ENCODE assay signal across 17 cellular contexts in the genomic region with DNA sequence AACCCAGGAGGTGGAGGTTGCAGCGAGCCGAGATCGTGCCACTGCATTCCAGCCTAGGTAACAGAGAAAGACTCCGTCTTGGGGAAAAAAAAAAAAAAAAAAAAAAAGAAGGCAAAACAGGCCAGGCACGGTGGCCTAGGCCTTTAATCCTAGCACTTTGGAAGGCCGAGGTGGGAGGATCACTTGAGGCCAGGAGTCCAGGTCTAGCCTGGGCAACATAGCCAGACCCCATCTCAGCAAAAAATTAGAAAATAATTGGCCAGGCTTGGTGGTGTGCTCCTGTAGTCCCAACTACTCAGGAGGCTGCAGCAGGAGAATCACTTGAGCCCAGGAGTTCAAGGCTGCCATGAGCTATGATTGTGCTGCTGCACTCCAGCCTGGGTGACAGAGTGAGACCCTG. TPM values are rescaled to one million over a fixed set of nuclear protein-coding genes. Genes with fewer than 3 reads are reported as not detected.
DNase-seq lines count a peak whose midpoint lies in the region; ATAC-seq, FAIRE-seq and TF ChIP-seq lines count a peak whose summit lies in the region.
"Had no signal": no experiment of that assay in that cellular context is flagged by ENCODE, and none has a peak within 500 bp of the region (broad histone marks: within the 10 kb centered on the region; RNA-seq: fewer than 3 reads in every experiment).

No MANE protein-coding gene starts in this region.

- no peak overlapping the region for H3K4me3 ChIP-seq in HEK293 (ENCODE audit: low read depth, low read length)
- no peak overlapping the region for H3K4me3 ChIP-seq in WERI-Rb-1 (ENCODE audit: low read depth, low read length)
- H3K4me3 ChIP-seq in K562 = no peak overlapping the region
- H3K4me3 ChIP-seq: HAP-1 had no signal

- no peak for TF ChIP-seq EP300 in K562 (IDR thresholded peaks at IDR 0.05; ENCODE audit: low read length)

- no peaks in the 10 kb centered on the region for H3K9me1 ChIP-seq in K562 (ENCODE audit: control insufficient read depth, insufficient read depth, low read length)

- H2AFZ ChIP-seq in K562 (ENCODE audit: low read depth, low read length) = no peak overlapping the region

- no peak overlapping the region for H3K4me3 Mint-ChIP-seq in progenitor cell of endocrine pancreas (ENCODE audit: low read depth)
- H3K4me3 Mint-ChIP-seq: CD4-positive, alpha-beta memory T cell had no signal

- CTCF ChIA-PET in HEK293 (lab: Yijun Ruan, JAX) (no interaction called here), K562 (lab: Yijun Ruan, JAX; ENCODE audit: low intra/inter-chr PET ratio) (no interaction called here)

- POLR2A ChIA-PET in HEK293 (lab: Yijun Ruan, JAX) = no interaction called here
- POLR2A ChIA-PET in K562 (lab: Yijun Ruan, JAX) = interaction anchor here (0.7 kb wide), 1 partner anchor 10 kb away, joined by 3 read pairs; no protein-coding TSS in a partner anchor

- no peaks in the 10 kb centered on the region for H3K27me3 Mint-ChIP-seq in progenitor cell of endocrine pancreas
- H3K27me3 Mint-ChIP-seq: CD4-positive, alpha-beta memory T cell had no signal

- intact Hi-C loops in K562 (cut with micrococcal nuclease) = no loop called here

- H3K36me3 ChIP-seq in HEK293 (ENCODE audit: control insufficient read depth in 2 of 2, insufficient read depth in 1 of 2, low read length in 2 of 2) (no peaks in the 10 kb centered on the region), WERI-Rb-1 (peaks cover 6% of the 10 kb centered on the region), K562 (ENCODE audit: control insufficient read depth, insufficient read depth, low read length) (no peaks in the 10 kb centered on the region)
- H3K36me3 ChIP-seq: HAP-1 had no signal

- BruUV-seq in K562 (replicated peaks; lab: Mats Ljungman, UMichigan) = no TSS peak

- in situ Hi-C loops in K562 (cut with MboI) = no loop called here

- H3K9me3 Mint-ChIP-seq in progenitor cell of endocrine pancreas (ENCODE audit: low read depth) = no peaks in the 10 kb centered on the region
- H3K9me3 Mint-ChIP-seq: CD4-positive, alpha-beta memory T cell had no signal

- FAIRE-seq in K562 (lab: Jason Lieb, UNC) = no peak
- FAIRE-seq: G401.6, GM12892, H54 had no signal

- H3K36me3 Mint-ChIP-seq in progenitor cell of endocrine pancreas (ENCODE audit: insufficient read depth) = peaks cover 2% of the 10 kb centered on the region

- H3K27ac Mint-ChIP-seq in progenitor cell of endocrine pancreas = peak overlapping the region; percentile 24
- H3K27ac Mint-ChIP-seq: CD4-positive, alpha-beta memory T cell had no signal

- H3K4me1 Mint-ChIP-seq in progenitor cell of endocrine pancreas (ENCODE audit: low read depth) = peaks cover 8% of the 10 kb centered on the region

- H3K4me1 ChIP-seq in HEK293 (ENCODE audit: control insufficient read depth, insufficient read depth, low read length) (no peaks in the 10 kb centered on the region), K562 (replicated peaks in 1 of 2; ENCODE audit: control insufficient read depth in 2 of 2, insufficient read depth in 2 of 2, low read length in 2 of 2) (peaks cover 7 to 47% of the 10 kb centered on the region in 2 experiments)
- H3K4me1 ChIP-seq: HAP-1 had no signal

- H3K9me3 ChIP-seq in HEK293 (ENCODE audit: control insufficient read depth, insufficient read depth, low read depth, low read length) = no peaks in the 10 kb centered on the region
- H3K9me3 ChIP-seq in WERI-Rb-1 (ENCODE audit: severe bottlenecking) = no peaks in the 10 kb centered on the region
- H3K9me3 ChIP-seq in K562 (replicated peaks; ENCODE audit: control insufficient read depth, insufficient read depth, low read depth, low read length) = no peaks in the 10 kb centered on the region
- H3K9me3 ChIP-seq: HAP-1 had no signal

- no peak for TF ChIP-seq RAD21 in K562 (CRISPR knock-in tag; conservative IDR thresholded peaks at IDR 0.05 in 1 of 2, IDR thresholded peaks at IDR 0.05 in 1 of 2)

- no peak for TF ChIP-seq POLR2A in K562 (conservative IDR thresholded peaks at IDR 0.05)

- ATAC-seq in K562 = no peak

- WGBS in K562 (ENCODE audit: insufficient coverage, low coverage, missing lambda C conversion rate) = 78% methylated on average over 5 of the region's 6 CpGs

- H3K27ac ChIP-seq in HEK293 (ENCODE audit: extremely low read depth, low read depth, low read length) = no peak overlapping the region
- peak overlapping the region; percentile 91 for H3K27ac ChIP-seq in WERI-Rb-1
- H3K27ac ChIP-seq in K562 (ENCODE audit: extremely low read depth, low read depth, low read length) = no peak overlapping the region

- no peaks in the 10 kb centered on the region for H3K27me3 ChIP-seq in WERI-Rb-1 (ENCODE audit: insufficient read depth, low read depth, severe bottlenecking)
- peaks cover 0 to 4% of the 10 kb centered on the region in 2 experiments; a peak in 1 of 5 replicates for H3K27me3 ChIP-seq in K562 (ENCODE audit: control insufficient read depth in 2 of 2, insufficient read depth in 2 of 2, low read length in 2 of 2)

- H3K79me2 ChIP-seq in K562 (ENCODE audit: control insufficient read depth, insufficient read depth, low read length) = no peaks in the 10 kb centered on the region

- DNase-seq in WERI-Rb-1 = no peak
- DNase-seq in K562 (ENCODE audit: extremely low read depth in 1 of 4, low spot score in 3 of 4) = no peak
- DNase-seq in progenitor cell of endocrine pancreas (ENCODE audit: low spot score, unreplicated experiment) = no peak
- no peak for DNase-seq in mesenteric fat pad (ENCODE audit: low spot score)
- no peak for DNase-seq in DMS 273 treated with DMSO at 0.1 percent for 48 hours (lab: John Stamatoyannopoulos, UW)
- no peak for DNase-seq in activated CD4-positive, alpha-beta T cell treated with anti-CD3 and anti-CD28 coated beads, Interleukin-2, amount 50 U/mL, for 1 hour
- DNase-seq: Calu3; CD4-positive, alpha-beta memory T cell; COR-L47; DMS153; DND-41; GOT3 had no signal

- H3K4me2 ChIP-seq in K562 (ENCODE audit: insufficient read depth, low read length) = no peak overlapping the region

- TF ChIP-seq CTCF in HEK293 (tag by site-specific recombination; IDR thresholded peaks at IDR 0.05) (no peak), WERI-Rb-1 (IDR thresholded peaks at IDR 0.05; ENCODE audit: low read depth, low read length) (no peak), K562 (IDR thresholded peaks at IDR 0.05 in 2 of 3, conservative IDR thresholded peaks at IDR 0.05 in 1 of 3; ENCODE audit: insufficient read depth in 2 of 3, low read depth in 1 of 3, low read length in 3 of 3) (no peak), progenitor cell of endocrine pancreas (IDR thresholded peaks at IDR 0.05; ENCODE audit: unreplicated experiment) (no peak)

- H4K20me1 ChIP-seq in K562 (replicated peaks; ENCODE audit: control insufficient read depth, insufficient read depth, low read length) = peaks cover 14% of the 10 kb centered on the region; the same call in 1 of the 2 replicates

- no peak overlapping the region for H3K9ac ChIP-seq in K562 (ENCODE audit: insufficient read depth in 1 of 2, low read depth in 2 of 2, low read length in 2 of 2)

TF ChIP-seq in HEK293, 187 proteins besides CTCF, POLR2A, EP300 and RAD21:
- no peak for TF ChIP-seq ZNF423 (tag by site-specific recombination; IDR thresholded peaks at IDR 0.05)
- TF ChIP-seq ZFP3 (tag by site-specific recombination; IDR thresholded peaks at IDR 0.05; ENCODE audit: low read depth) = no peak
- peak; percentile 54; the same call in 1 of the 2 replicates for TF ChIP-seq ZNF121 (tag by site-specific recombination; IDR thresholded peaks at IDR 0.05)

TF ChIP-seq in K562, 482 proteins besides CTCF, POLR2A, EP300 and RAD21:
- TF ChIP-seq CHD2 (IDR thresholded peaks at IDR 0.05; ENCODE audit: low read depth, low read length) (no peak), RBBP5 (IDR thresholded peaks at IDR 0.05; ENCODE audit: borderline replicate concordance, insufficient read depth, low read length, poor library complexity, severe bottlenecking) (no peak), ZNF121 (CRISPR knock-in tag; conservative IDR thresholded peaks at IDR 0.05) (peak; percentile 80), XRCC4 (IDR thresholded peaks at IDR 0.05; ENCODE audit: extremely low read depth, insufficient read depth, insufficient read length) (no peak)

RNA-seq across cellular contexts. Expression of a gene that starts 43.4 kb away (rescaled TPM):
- 2.4 and 9.1 TPM in 2 replicates for total RNA-seq in K562 (2011; cell fraction: chromatin; rRNA removed; ENCODE audit: low replicate concordance)
- total RNA-seq in K562 (2011; cell fraction: nucleolus; rRNA removed) = 4.7 and 4.8 TPM in 2 replicates
- total RNA-seq in K562 (2011; cell fraction: nucleoplasm; rRNA removed) = 3.3 and 3.7 TPM in 2 replicates
- total RNA-seq in K562 (2014; rRNA removed) (1.5 and 1.6 TPM in 2 replicates), K562 (2014; rRNA removed; fragmentation: Illumina TruSeq; extraction: Trizol) (0.25 and 0.29 TPM in 2 replicates), K562 (2015; rRNA removed; fragmentation: Illumina TruSeq; extraction: Trizol) (0.83 and 1.3 TPM in 2 replicates), K562 (2021) (3.8 and 4.3 TPM in 2 replicates), progenitor cell of endocrine pancreas (39.5 and 39.7 TPM in 2 replicates), mesenteric fat pad (13.9 TPM)
- polyA plus RNA-seq in K562 (2011; rRNA removed) (0.36 and 0.47 TPM in 2 replicates), K562 (2014; fragmentation: Illumina TruSeq; extraction: Trizol) (1.2 and 1.7 TPM in 2 replicates), K562 (2014; fragmentation: Nextera tagmentation; extraction: Ambion mirVana) (not detected), K562 (2014; rRNA removed) (1.8 and 2.1 TPM in 2 replicates)
- polyA plus RNA-seq in K562 (2011; cell fraction: cytosol; rRNA removed) = 0.37 and 0.76 TPM in 2 replicates
- 3.5 and 10.4 TPM in 2 replicates for polyA plus RNA-seq in K562 (2011; cell fraction: nucleus; rRNA removed)
- 2.9 and 5.1 TPM in 2 replicates for polyA plus RNA-seq in K562 (2012)
- polyA minus RNA-seq in K562 (2011; rRNA and poly(A)+ RNA removed) = 0.15 and 0.49 TPM in 2 replicates
- polyA minus RNA-seq in K562 (2011; cell fraction: cytosol; rRNA and poly(A)+ RNA removed) = 0.48 TPM in 1 of 2 replicates, not detected in the other
- polyA minus RNA-seq in K562 (2011; cell fraction: nucleus; rRNA and poly(A)+ RNA removed) = 1.9 and 3.4 TPM in 2 replicates
